Comparison of ENCODE assay signal across 25 cellular contexts in the genomic region with DNA sequence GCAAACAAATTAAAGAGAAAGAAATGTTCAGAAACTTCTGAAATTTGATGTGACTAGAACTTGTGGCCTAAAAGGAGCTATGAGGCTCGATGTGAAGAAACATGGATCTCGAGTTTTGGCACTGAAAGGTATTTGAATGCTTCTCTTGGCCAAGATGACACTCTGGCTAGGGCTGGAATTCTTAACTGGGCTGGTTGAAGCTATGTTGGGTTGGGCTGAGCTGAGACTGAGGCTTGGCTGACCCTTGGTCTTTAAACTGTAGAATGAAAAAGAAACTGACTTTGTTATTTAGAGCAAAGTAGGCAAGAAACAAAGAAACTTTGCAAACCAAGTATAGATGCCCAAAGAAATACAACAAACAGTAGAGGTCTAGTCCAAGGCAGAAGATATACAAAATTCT. TPM values are rescaled to one million over a fixed set of nuclear protein-coding genes. Genes with fewer than 3 reads are reported as not detected.
DNase-seq lines count a peak whose midpoint lies in the region; ATAC-seq, FAIRE-seq and TF ChIP-seq lines count a peak whose summit lies in the region.
"Had no signal": no experiment of that assay in that cellular context is flagged by ENCODE, and none has a peak within 500 bp of the region (broad histone marks: within the 10 kb centered on the region; RNA-seq: fewer than 3 reads in every experiment).

No MANE protein-coding gene starts in this region.

- H3K27me3 ChIP-seq in GM23338 (ENCODE audit: insufficient read depth) (no peaks in the 10 kb centered on the region), HepG2 (ENCODE audit: control insufficient read depth in 1 of 2, insufficient read depth in 2 of 2, low read length in 2 of 2) (no peaks in the 10 kb centered on the region; a peak in 1 of 5 replicates), aorta (ENCODE audit: control insufficient read depth in 1 of 2, insufficient read depth in 2 of 2, low read length in 1 of 2) (no peaks in the 10 kb centered on the region)
- H3K27me3 ChIP-seq: BLaER1 had no signal

- peaks cover 8% of the 10 kb centered on the region for H3K4me1 ChIP-seq in GM23338 (ENCODE audit: insufficient read depth)
- H3K4me1 ChIP-seq in HepG2 (ENCODE audit: insufficient read depth, low read length) = peaks cover 21% of the 10 kb centered on the region
- H3K4me1 ChIP-seq in aorta (ENCODE audit: control insufficient read depth in 1 of 2, insufficient read depth in 2 of 2, low read length in 2 of 2) = no peaks in the 10 kb centered on the region
- H3K4me1 ChIP-seq: BLaER1 had no signal

- no peaks in the 10 kb centered on the region; the same call in 1 of the 2 replicates for H3K9me2 ChIP-seq in GM23338 (ENCODE audit: insufficient read depth)

- peak; percentile 44 for ATAC-seq in GM23338
- ATAC-seq in HepG2 = peak; percentile 78
- peak; percentile 78 for ATAC-seq in sciatic nerve
- no peak for ATAC-seq in GM21360 (IDR thresholded peaks at IDR 0.05; ENCODE audit: unreplicated experiment)
- no peak for ATAC-seq in aorta (ENCODE audit: low FRiP score)
- ATAC-seq: HCT116, PC-3 had no signal

- TF ChIP-seq RAD21 in HepG2 (CRISPR knock-in tag; IDR thresholded peaks at IDR 0.05) = no peak

- H3K4me1 Mint-ChIP-seq in GM23338 = peaks cover 16% of the 10 kb centered on the region

- H3K4me3 Mint-ChIP-seq in GM23338 = no peak overlapping the region
- H3K4me3 Mint-ChIP-seq: CD4-positive, alpha-beta T cell had no signal

- TF ChIP-seq EP300 in HepG2 (IDR thresholded peaks at IDR 0.05; ENCODE audit: low read depth in 2 of 2, low read length in 2 of 2) = no peak
- TF ChIP-seq EP300 in HepG2 (CRISPR knock-in tag; IDR thresholded peaks at IDR 0.05; ENCODE audit: borderline replicate concordance) = no peak

- H3K27me3 Mint-ChIP-seq in GM23338 (ENCODE audit: insufficient read depth, low read depth, poor library complexity) = no peaks in the 10 kb centered on the region
- H3K27me3 Mint-ChIP-seq: CD4-positive, alpha-beta T cell had no signal

- in situ Hi-C loops in HepG2 (cut with HindIII; ENCODE audit: extremely low pct_ligation_motif_present, low pct_unique_long_range_greater_than_20kb) = no loop called here

- no peaks in the 10 kb centered on the region for H3K36me3 ChIP-seq in GM23338 (ENCODE audit: insufficient read depth)
- no peaks in the 10 kb centered on the region for H3K36me3 ChIP-seq in HepG2 (replicated peaks in 1 of 2; ENCODE audit: control insufficient read depth in 1 of 2, insufficient read depth in 2 of 2, low read length in 2 of 2)
- no peaks in the 10 kb centered on the region for H3K36me3 ChIP-seq in aorta (ENCODE audit: control insufficient read depth in 1 of 2, insufficient read depth in 2 of 2, low read length in 1 of 2)
- H3K36me3 ChIP-seq: BLaER1 had no signal

- BruUV-seq in HepG2 (replicated peaks; lab: Mats Ljungman, UMichigan) = no TSS peak

- CTCF ChIA-PET in HepG2 (lab: Yijun Ruan, JAX; ENCODE audit: low intra/inter-chr PET ratio, low total read pairs) = no interaction called here

- H3K4me3 ChIP-seq in GM23338 (no peak overlapping the region), choroid plexus epithelial cell (ENCODE audit: low read depth, low read length) (no peak overlapping the region), HepG2 (replicated peaks in 1 of 3; ENCODE audit: insufficient read depth in 1 of 3, low read depth in 2 of 3, low read length in 3 of 3) (no peak overlapping the region), lower leg skin (ENCODE audit: low read depth, poor library complexity, severe bottlenecking) (no peak overlapping the region), aorta (ENCODE audit: low read length in 2 of 2) (no peak overlapping the region)
- H3K4me3 ChIP-seq: BLaER1, SK-N-MC had no signal

- no peaks in the 10 kb centered on the region for H3F3A ChIP-seq in GM23338 (replicated peaks; ENCODE audit: low read depth)

- no peak overlapping the region for H3K9ac ChIP-seq in HepG2 (ENCODE audit: insufficient read depth, low read depth, low read length)
- H3K9ac ChIP-seq: BLaER1 had no signal

- H3K4me2 ChIP-seq in GM23338 (no peak overlapping the region), HepG2 (ENCODE audit: low read depth, low read length) (no peak overlapping the region; the same call in 1 of the 2 replicates)
- H3K4me2 ChIP-seq: BLaER1 had no signal

- H3K36me3 Mint-ChIP-seq in GM23338 (ENCODE audit: low read depth) = peaks cover 5% of the 10 kb centered on the region; the same call in 2 of the 3 replicates

- 39% methylated on average over 2 of the region's 2 CpGs for WGBS in HepG2 (ENCODE audit: low lambda C conversion rate)
- WGBS in lower leg skin, 2 donors = 57 to 68% methylated on average over 2 of the region's 2 CpGs
- WGBS in aorta, 2 donors = 3 to 4% methylated on average over 2 of the region's 2 CpGs

- H3K9me3 ChIP-seq in HepG2 (ENCODE audit: low read length) (no peaks in the 10 kb centered on the region), aorta (ENCODE audit: control insufficient read depth, low read length) (no peaks in the 10 kb centered on the region)
- H3K9me3 ChIP-seq: BLaER1 had no signal

- H4K20me1 ChIP-seq in GM23338 (replicated peaks; ENCODE audit: insufficient read depth) (no peaks in the 10 kb centered on the region), HepG2 (ENCODE audit: insufficient read depth, low read length) (no peaks in the 10 kb centered on the region)
- H4K20me1 ChIP-seq: BLaER1 had no signal

- POLR2A ChIA-PET in HepG2 (lab: Yijun Ruan, JAX) = no interaction called here

- no peak overlapping the region for H3K27ac ChIP-seq in GM23338 (ENCODE audit: low read depth)
- H3K27ac ChIP-seq in HepG2 (ENCODE audit: extremely low read length, insufficient read depth, low read length) = no peak overlapping the region
- no peak overlapping the region for H3K27ac ChIP-seq in aorta (ENCODE audit: low read depth in 1 of 2, low read length in 2 of 2)
- H3K27ac ChIP-seq: BLaER1, RWPE1, SK-N-MC had no signal

- H3K79me2 ChIP-seq in GM23338 (replicated peaks; ENCODE audit: insufficient read depth) (no peaks in the 10 kb centered on the region), HepG2 (ENCODE audit: insufficient read depth, low read length) (no peaks in the 10 kb centered on the region)

- intact Hi-C loops in HepG2 (cut with micrococcal nuclease; ENCODE audit: unreplicated experiment) (no loop called here), sciatic nerve (cut with DNase I) (no loop called here), lower leg skin (cut with DNase I; ENCODE audit: low total_unique reads) (no loop called here), aorta (cut with DNase I) (no loop called here)

- FAIRE-seq in HepG2 (lab: Jason Lieb, UNC) = no peak
- FAIRE-seq: H1 had no signal

- TF ChIP-seq POLR2A in HepG2 (IDR thresholded peaks at IDR 0.05; ENCODE audit: insufficient read depth in 1 of 2, low read depth in 2 of 2, low read length in 2 of 2) (no peak), lower leg skin (IDR thresholded peaks at IDR 0.05) (no peak)

- H3K27ac Mint-ChIP-seq in GM23338 = no peak overlapping the region
- H3K27ac Mint-ChIP-seq: CD4-positive, alpha-beta T cell had no signal

- no peak for TF ChIP-seq CTCF in GM23338 (conservative IDR thresholded peaks at IDR 0.05; ENCODE audit: low read depth in 2 of 2)
- TF ChIP-seq CTCF in choroid plexus epithelial cell (conservative IDR thresholded peaks at IDR 0.05; ENCODE audit: low read depth, low read length) = no peak
- TF ChIP-seq CTCF in HepG2 (CRISPR knock-in tag; IDR thresholded peaks at IDR 0.05) = no peak
- no peak for TF ChIP-seq CTCF in lower leg skin (IDR thresholded peaks at IDR 0.05)

- H3K9me3 Mint-ChIP-seq in GM23338 = peaks cover 9% of the 10 kb centered on the region; the same call in 2 of the 3 replicates
- H3K9me3 Mint-ChIP-seq: CD4-positive, alpha-beta T cell had no signal

- DNase-seq in GM23338 (ENCODE audit: low spot score) = peak; percentile 9
- peak; percentile 12 for DNase-seq in choroid plexus epithelial cell (ENCODE audit: low read depth)
- no peak for DNase-seq in HepG2 (ENCODE audit: low spot score)
- DNase-seq in sciatic nerve (ENCODE audit: low spot score) = no peak
- DNase-seq in lower leg skin (ENCODE audit: low spot score in 2 of 2) = no peak
- no peak for DNase-seq in aorta
- DNase-seq in RPMI8226 = no peak
- DNase-seq: CD4-positive, alpha-beta T cell; COR-L47; DMS79; MV-4-11; NCI-H1105 treated with DMSO at 0.1 percent for 48 hours; NCI-H1694; NCI-H2081; NCI-H2171 treated with DMSO at 0.1 percent for 48 hours; NCI-H524 treated with DMSO at 0.1 percent for 48 hours; PC-3; SHP77 treated with DMSO at 0.1 percent for 48 hours had no signal

- no peak overlapping the region for H2AFZ ChIP-seq in GM23338
- H2AFZ ChIP-seq in HepG2 (ENCODE audit: low read length) = no peak overlapping the region

RNA-seq across cellular contexts. Expression of gene CLDN16, which starts 28.1 kb away (rescaled TPM):
- not detected in 2 replicates for total RNA-seq in GM23338 (2014; rRNA removed; shearing (Covaris generic))
- polyA plus RNA-seq in GM23338 (2016; fragmentation: Nextera tagmentation; extraction: Ambion mirVana) (0.06 TPM in 1 of 2 replicates, not detected in the other), HepG2 (2011; rRNA removed) (0.04 and 0.13 TPM in 2 replicates), aorta (not detected)
- total RNA-seq in HepG2 (2016; rRNA removed; fragmentation: Illumina TruSeq; extraction: Trizol) (0.21 and 0.24 TPM in 2 replicates), sciatic nerve (0.53 TPM), lower leg skin (1 to 10 TPM; 1.1 to 5.1 (median 2.2) TPM), aorta (not detected)
- not detected in 2 replicates for total RNA-seq in HepG2 (2016; cell fraction: cytosol; rRNA removed; fragmentation: Illumina TruSeq; extraction: Trizol; ENCODE audit: low read depth)
- 0.09 and 0.15 TPM in 2 replicates for total RNA-seq in HepG2 (2016; cell fraction: insoluble cytoplasmic fraction; rRNA removed; fragmentation: Illumina TruSeq; extraction: Trizol)
- total RNA-seq in HepG2 (2016; cell fraction: membrane; rRNA removed; fragmentation: Illumina TruSeq; extraction: Trizol) = 0.15 TPM in 1 of 2 replicates, not detected in the other
- total RNA-seq in HepG2 (2016; cell fraction: nucleus; rRNA removed; fragmentation: Illumina TruSeq; extraction: Trizol) = not detected in 2 replicates
- 0.13 and 0.17 TPM in 2 replicates for polyA plus RNA-seq in HepG2 (2011; cell fraction: cytosol; rRNA removed)
- 0.05 TPM in 1 of 2 replicates, not detected in the other for polyA plus RNA-seq in HepG2 (2011; cell fraction: nucleus; rRNA removed)
- 0.31 TPM in 1 of 2 replicates, not detected in the other for polyA plus RNA-seq in HepG2 (2012)
- 0.14 TPM in 1 of 2 replicates, not detected in the other for polyA plus RNA-seq in HepG2 (2016; cell fraction: cytosol; fragmentation: Illumina TruSeq; extraction: Trizol; ENCODE audit: low read depth)
- 0.15 and 0.19 TPM in 2 replicates for polyA plus RNA-seq in HepG2 (2016; cell fraction: insoluble cytoplasmic fraction; fragmentation: Illumina TruSeq; extraction: Trizol; ENCODE audit: low read depth)
- polyA plus RNA-seq in HepG2 (2016; cell fraction: membrane; fragmentation: Illumina TruSeq; extraction: Trizol; ENCODE audit: low read depth) = 0.19 TPM in 1 of 2 replicates, not detected in the other
- 0.13 TPM in 1 of 2 replicates, not detected in the other for polyA plus RNA-seq in HepG2 (2016; cell fraction: nucleus; fragmentation: Illumina TruSeq; extraction: Trizol; ENCODE audit: insufficient read depth, low read depth)
- polyA minus RNA-seq in HepG2 (2011; rRNA and poly(A)+ RNA removed; ENCODE audit: low replicate concordance) = 1.1 TPM in 1 of 2 replicates, not detected in the other
- polyA minus RNA-seq in HepG2 (2011; cell fraction: cytosol; rRNA and poly(A)+ RNA removed) = not detected in 2 replicates
- 1.3 TPM in 1 of 2 replicates, not detected in the other for polyA minus RNA-seq in HepG2 (2011; cell fraction: nucleus; rRNA and poly(A)+ RNA removed)
- total RNA-seq: CD4-positive, alpha-beta T cell; H1; HT1080; PC-3 had no signal
- polyA plus RNA-seq: H1 had no signal

RNA-seq across cellular contexts. Expression of gene CLDN1, which starts 37.6 kb away (rescaled TPM):
- total RNA-seq in GM23338 (2014; rRNA removed; shearing (Covaris generic)) = 4.2 and 4.6 TPM in 2 replicates
- polyA plus RNA-seq in GM23338 (2016; fragmentation: Nextera tagmentation; extraction: Ambion mirVana) (2.5 and 2.7 TPM in 2 replicates), HepG2 (2011; rRNA removed) (39.2 and 51.6 TPM in 2 replicates), aorta (1 to 10 TPM; 1.6 to 1.8 TPM)
- total RNA-seq in HepG2 (2016; rRNA removed; fragmentation: Illumina TruSeq; extraction: Trizol) (28.4 and 42.7 TPM in 2 replicates), sciatic nerve (130 TPM), lower leg skin (1,000 to 10,000 TPM in 1 of 4 donors, 100 to 1,000 TPM in 3; 452 to 1,148 (median 544) TPM), aorta (1 to 10 TPM; 1.8 to 4.5 TPM)
- 4.8 and 5.9 TPM in 2 replicates for total RNA-seq in HepG2 (2016; cell fraction: cytosol; rRNA removed; fragmentation: Illumina TruSeq; extraction: Trizol; ENCODE audit: low read depth)
- total RNA-seq in HepG2 (2016; cell fraction: insoluble cytoplasmic fraction; rRNA removed; fragmentation: Illumina TruSeq; extraction: Trizol) = 24.2 and 41.3 TPM in 2 replicates
- 19.5 and 23.7 TPM in 2 replicates for total RNA-seq in HepG2 (2016; cell fraction: membrane; rRNA removed; fragmentation: Illumina TruSeq; extraction: Trizol)
- 63.1 and 68.0 TPM in 2 replicates for total RNA-seq in HepG2 (2016; cell fraction: nucleus; rRNA removed; fragmentation: Illumina TruSeq; extraction: Trizol)
- polyA plus RNA-seq in HepG2 (2011; cell fraction: cytosol; rRNA removed) = 33.7 and 47.9 TPM in 2 replicates
- polyA plus RNA-seq in HepG2 (2011; cell fraction: nucleus; rRNA removed) = 21.1 and 21.8 TPM in 2 replicates
- polyA plus RNA-seq in HepG2 (2012) = 38.6 and 44.4 TPM in 2 replicates
- 5.2 and 5.3 TPM in 2 replicates for polyA plus RNA-seq in HepG2 (2016; cell fraction: cytosol; fragmentation: Illumina TruSeq; extraction: Trizol; ENCODE audit: low read depth)
- 44.8 and 48.8 TPM in 2 replicates for polyA plus RNA-seq in HepG2 (2016; cell fraction: insoluble cytoplasmic fraction; fragmentation: Illumina TruSeq; extraction: Trizol; ENCODE audit: low read depth)
- 13.1 and 16.5 TPM in 2 replicates for polyA plus RNA-seq in HepG2 (2016; cell fraction: membrane; fragmentation: Illumina TruSeq; extraction: Trizol; ENCODE audit: low read depth)
- 112 and 120 TPM in 2 replicates for polyA plus RNA-seq in HepG2 (2016; cell fraction: nucleus; fragmentation: Illumina TruSeq; extraction: Trizol; ENCODE audit: insufficient read depth, low read depth)
- 8.7 and 69.0 TPM in 2 replicates for polyA minus RNA-seq in HepG2 (2011; rRNA and poly(A)+ RNA removed; ENCODE audit: low replicate concordance)
- polyA minus RNA-seq in HepG2 (2011; cell fraction: cytosol; rRNA and poly(A)+ RNA removed) = 29.5 and 33.8 TPM in 2 replicates
- 66.9 and 68.6 TPM in 2 replicates for polyA minus RNA-seq in HepG2 (2011; cell fraction: nucleus; rRNA and poly(A)+ RNA removed)

Comparison
In these comparisons a context has a peak if more than half of its experiments do, and no peak if none do; other contexts are left out.
1. ATAC-seq: peak in GM23338 (single experiment), HepG2 (single experiment) and sciatic nerve (single experiment); none in GM21360 (single experiment) and aorta (single experiment).
2. DNase-seq: peak in GM23338 (single experiment) and choroid plexus epithelial cell (single experiment); none in HepG2 (single experiment), sciatic nerve (single experiment), lower leg skin (0 of 2), aorta (0 of 2) and RPMI8226 (single experiment).